15 cellular contexts compared by ENCODE assay signal in genomic region chr9:131598121-131598520, GRCh38. TPM values are rescaled to one million over a fixed set of nuclear protein-coding genes. Genes with fewer than 3 reads are reported as not detected.
DNase-seq lines count a peak whose midpoint lies in the region; TF ChIP-seq lines count a peak whose summit lies in the region.
"Had no signal": no experiment of that assay in that cellular context is flagged by ENCODE, and none has a peak within 500 bp of the region (broad histone marks: within the 10 kb centered on the region; RNA-seq: fewer than 3 reads in every experiment).

No MANE protein-coding gene starts in this region.

- peaks cover 3% of the 10 kb centered on the region for H3K27me3 Mint-ChIP-seq in glutamatergic neuron (ENCODE audit: unreplicated experiment)
- H3K27me3 Mint-ChIP-seq in nephron progenitor cell (ENCODE audit: low read depth, poor library complexity): peaks cover 4% of the 10 kb centered on the region

- H3K27ac Mint-ChIP-seq in glutamatergic neuron (ENCODE audit: unreplicated experiment) (peak overlapping the region; percentile 64), nephron progenitor cell (peak overlapping the region; percentile 48)
- H3K27ac Mint-ChIP-seq: neural progenitor cell had no signal

- CTCF ChIA-PET in RWPE1 (lab: Yijun Ruan, JAX): interaction anchor here (0.7 to 1.0 kb wide), 3 partner anchors 10 to 661 kb away, joined by 3 to 8 read pairs (median 3); no protein-coding TSS in a partner anchor

- peaks cover 19% of the 10 kb centered on the region for H3K36me3 Mint-ChIP-seq in glutamatergic neuron (ENCODE audit: unreplicated experiment)
- H3K36me3 Mint-ChIP-seq in nephron progenitor cell (ENCODE audit: low read depth): peaks cover 13% of the 10 kb centered on the region

- peaks cover 11% of the 10 kb centered on the region for H3K4me1 Mint-ChIP-seq in glutamatergic neuron (ENCODE audit: low read depth, unreplicated experiment)
- H3K4me1 Mint-ChIP-seq in nephron progenitor cell: peaks cover 9% of the 10 kb centered on the region
- H3K4me1 Mint-ChIP-seq: neural progenitor cell had no signal

- no peak for TF ChIP-seq CTCF in RWPE1 (conservative IDR thresholded peaks at IDR 0.05; ENCODE audit: low read depth)
- no peak for TF ChIP-seq CTCF in glutamatergic neuron (IDR thresholded peaks at IDR 0.05; ENCODE audit: partially characterized antibody, unreplicated experiment)
- TF ChIP-seq CTCF in nephron progenitor cell (IDR thresholded peaks at IDR 0.05): no peak

- H3K27ac ChIP-seq in RWPE1: peak overlapping the region; percentile 62; the same call in 1 of the 2 replicates
- H3K27ac ChIP-seq: neural progenitor cell, vagina had no signal

- H3K4me3 Mint-ChIP-seq in glutamatergic neuron (ENCODE audit: unreplicated experiment): no peak overlapping the region
- H3K4me3 Mint-ChIP-seq in nephron progenitor cell: no peak overlapping the region
- H3K4me3 Mint-ChIP-seq: neural progenitor cell had no signal

- H3K9me3 Mint-ChIP-seq in glutamatergic neuron (ENCODE audit: unreplicated experiment) (peaks cover 12% of the 10 kb centered on the region), nephron progenitor cell (no peaks in the 10 kb centered on the region)
- H3K9me3 Mint-ChIP-seq: neural progenitor cell had no signal

- DNase-seq in Ammon's horn (ENCODE audit: low spot score) (peak; percentile 82), RWPE1 (ENCODE audit: low spot score) (no peak), glutamatergic neuron (no peak), nephron progenitor cell (no peak), GM19238 (ENCODE audit: insufficient read length, low spot score) (no peak), NCI-H345 (lab: John Stamatoyannopoulos, UW) (no peak), AG08396 (ENCODE audit: low spot score) (no peak), NCI-H1105 treated with DMSO at 0.1 percent for 48 hours (lab: John Stamatoyannopoulos, UW) (no peak)
- DNase-seq: ACHN, kidney, T-helper 9 cell had no signal

- POLR2A ChIA-PET in RWPE1 (lab: Yijun Ruan, JAX; ENCODE audit: low non-redundant PET): no interaction called here

RNA-seq across cellular contexts. Expression of gene PRRT1B, which starts 52.8 kb away (rescaled TPM):
- total RNA-seq in glutamatergic neuron (ENCODE audit: unreplicated experiment): not detected
- total RNA-seq: fibroblast of villous mesenchyme, NCI-H460, vagina had no signal
